In the genomic region with DNA sequence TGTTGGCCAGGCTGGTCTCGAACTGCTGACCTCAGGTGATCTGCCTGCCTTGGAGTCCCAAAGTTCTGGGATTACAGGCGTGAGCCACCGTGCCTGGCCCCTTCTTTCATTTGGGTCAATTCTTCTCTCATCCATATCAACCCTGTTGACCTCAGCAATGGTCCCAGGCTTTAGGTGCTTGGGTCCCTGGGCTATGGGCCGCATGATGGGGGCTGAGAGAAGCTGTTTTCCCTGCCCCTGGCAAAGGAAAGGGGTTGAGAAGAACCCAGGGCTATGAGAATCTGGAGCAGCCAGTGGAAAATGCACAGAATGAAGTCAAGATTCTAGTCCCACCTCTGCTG, we compare ENCODE assay signal across 2 cellular contexts.
TF ChIP-seq lines count a peak whose summit lies in the region.

No MANE protein-coding gene starts in this region.

TF ChIP-seq in A549, 52 proteins besides CTCF, POLR2A, EP300 and RAD21 (continued from another document):
- no peak for TF ChIP-seq MAZ (IDR thresholded peaks at IDR 0.05; ENCODE audit: borderline replicate concordance, low read depth, low read length)
TF ChIP-seq in A549: peak in this region for 0.

TF ChIP-seq in IMR-90, 13 proteins besides CTCF, POLR2A, EP300 and RAD21 (continued from another document):
- TF ChIP-seq, protein P1, sequence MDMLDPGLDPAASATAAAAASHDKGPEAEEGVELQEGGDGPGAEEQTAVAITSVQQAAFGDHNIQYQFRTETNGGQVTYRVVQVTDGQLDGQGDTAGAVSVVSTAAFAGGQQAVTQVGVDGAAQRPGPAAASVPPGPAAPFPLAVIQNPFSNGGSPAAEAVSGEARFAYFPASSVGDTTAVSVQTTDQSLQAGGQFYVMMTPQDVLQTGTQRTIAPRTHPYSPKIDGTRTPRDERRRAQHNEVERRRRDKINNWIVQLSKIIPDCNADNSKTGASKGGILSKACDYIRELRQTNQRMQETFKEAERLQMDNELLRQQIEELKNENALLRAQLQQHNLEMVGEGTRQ (IDR thresholded peaks at IDR 0.05; ENCODE audit: low read depth, low read length), result no peak
- no peak for TF ChIP-seq CEBPB (IDR thresholded peaks at IDR 0.05; ENCODE audit: low read depth, low read length)
